ENCODE assay signal across 11 cellular contexts in the genomic region with DNA sequence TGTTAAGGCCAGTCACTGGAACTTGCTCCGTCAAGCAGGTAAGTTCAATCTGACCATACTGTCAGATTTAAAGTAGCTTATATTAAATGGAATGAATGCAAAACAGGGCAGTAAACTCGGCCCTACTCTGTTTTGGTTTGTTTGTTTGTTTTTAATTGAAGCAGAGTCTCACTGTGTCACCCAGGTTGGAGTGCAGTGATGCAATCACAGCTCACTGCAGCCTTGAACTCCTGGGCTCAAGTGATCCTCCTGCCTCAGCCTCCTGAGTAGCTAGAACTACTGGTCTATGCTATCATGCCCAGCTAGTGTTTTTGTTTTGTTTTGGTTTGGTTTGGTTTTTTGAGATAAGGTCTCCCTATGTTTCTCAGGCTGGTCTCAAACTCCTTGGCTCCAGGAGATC.
"Had no signal": no experiment of that assay in that cellular context is flagged by ENCODE, and none has a peak within 500 bp of the region (broad histone marks: within the 10 kb centered on the region; RNA-seq: fewer than 3 reads in every experiment).

No MANE protein-coding gene starts in this region.

- H3K9ac ChIP-seq: GM23248 had no signal

- H3K9me3 ChIP-seq: HAP-1 had no signal

- H3K4me2 ChIP-seq: GM23338 had no signal

- DNase-seq: GM23248, GOT3, H7, H9, HCEC 1CT, HFFc6 had no signal

- H3K27ac ChIP-seq: GM23248 had no signal

- H3K36me3 ChIP-seq: HAP-1 had no signal

- FAIRE-seq: H1, H54 had no signal

- ATAC-seq: GM23338, HCT116 had no signal

- H3K4me3 ChIP-seq: GM23248, GM23338, HAP-1 had no signal

- H2AFZ ChIP-seq: GM23248, GM23338 had no signal
